Comparison of ENCODE assay signal across 7 cellular contexts in genomic region chr20:31470946-31471345, GRCh38. TPM values are rescaled to one million over a fixed set of nuclear protein-coding genes. Genes with fewer than 3 reads are reported as not detected.
"Had no signal": no experiment of that assay in that cellular context is flagged by ENCODE, and none has a peak within 500 bp of the region (broad histone marks: within the 10 kb centered on the region; RNA-seq: fewer than 3 reads in every experiment).

No MANE protein-coding gene starts in this region.

RNA-seq across cellular contexts. Expression of gene DEFB124, which starts 4.0 kb away (rescaled TPM):
- total RNA-seq: GM23248, H1, H4, H7, H9, HFFc6 had no signal

RNA-seq across cellular contexts. Expression of gene REM1, which starts 4.1 kb away (rescaled TPM):
- total RNA-seq: GM23248, H1, H4, H7, H9, HFFc6 had no signal

RNA-seq across cellular contexts. Expression of gene DEFB123, which starts 30.5 kb away (rescaled TPM):
- total RNA-seq: GM23248, GM23338, H1, H4, H7, H9, HFFc6 had no signal
